Comparison of ENCODE assay signal across 1 cellular context in genomic region chr11:27506200-27507182, GRCh38.
TF ChIP-seq lines count a peak whose summit lies in the region.

A gene with protein sequence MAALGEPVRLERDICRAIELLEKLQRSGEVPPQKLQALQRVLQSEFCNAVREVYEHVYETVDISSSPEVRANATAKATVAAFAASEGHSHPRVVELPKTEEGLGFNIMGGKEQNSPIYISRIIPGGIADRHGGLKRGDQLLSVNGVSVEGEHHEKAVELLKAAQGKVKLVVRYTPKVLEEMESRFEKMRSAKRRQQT (minus strand): TSS chr11:27506769. CDS start chr11:27506752, 17 bp downstream.

TF ChIP-seq in HepG2, 621 proteins besides CTCF, POLR2A, EP300 and RAD21 (continued from another document and continues in another):
- TF ChIP-seq ZBTB39 (CRISPR knock-in tag; IDR thresholded peaks at IDR 0.05) (no peak), NFKB2 (CRISPR knock-in tag; IDR thresholded peaks at IDR 0.05; ENCODE audit: borderline replicate concordance) (peak; percentile 88; the same call in 1 of the 2 replicates), HDAC2 (CRISPR knock-in tag; IDR thresholded peaks at IDR 0.05) (peak; percentile 29; the same call in 1 of the 2 replicates), U2AF2 (IDR thresholded peaks at IDR 0.05; ENCODE audit: low read depth, low read length) (no peak), YY1 (IDR thresholded peaks at IDR 0.05; ENCODE audit: insufficient read depth, insufficient replicate concordance, low read depth, low read length) (peak; percentile 98), ATRX (CRISPR knock-in tag; IDR thresholded peaks at IDR 0.05; ENCODE audit: borderline replicate concordance) (no peak), ZNF629 (CRISPR knock-in tag; conservative IDR thresholded peaks at IDR 0.05) (peak; percentile 10; the same call in 1 of the 2 replicates), ZNF83 (CRISPR knock-in tag; IDR thresholded peaks at IDR 0.05; ENCODE audit: borderline replicate concordance) (no peak), SIN3B (IDR thresholded peaks at IDR 0.05; ENCODE audit: low read length) (peak; percentile 71; the same call in 1 of the 2 replicates), POLR2G (IDR thresholded peaks at IDR 0.05; ENCODE audit: low read depth, low read length) (peak; percentile 99), GPBP1L1 (CRISPR knock-in tag; IDR thresholded peaks at IDR 0.05) (no peak), TCF12 (IDR thresholded peaks at IDR 0.05) (no peak), TCF12 (CRISPR knock-in tag; IDR thresholded peaks at IDR 0.05) (no peak), HNRNPUL1 (IDR thresholded peaks at IDR 0.05; ENCODE audit: low read depth, low read length) (no peak), ZNF567 (CRISPR knock-in tag; IDR thresholded peaks at IDR 0.05; ENCODE audit: borderline replicate concordance) (no peak; the same call in 1 of the 2 replicates), GATAD2A (CRISPR knock-in tag; IDR thresholded peaks at IDR 0.05) (peak; percentile 35), NR3C1 (CRISPR knock-in tag; IDR thresholded peaks at IDR 0.05) (no peak), ZBTB20 (CRISPR knock-in tag; IDR thresholded peaks at IDR 0.05; ENCODE audit: borderline replicate concordance, low read depth) (peak; percentile 71; the same call in 1 of the 2 replicates), ZNF547 (CRISPR knock-in tag; IDR thresholded peaks at IDR 0.05) (no peak; the same call in 1 of the 2 replicates), CSRNP2 (CRISPR knock-in tag; conservative IDR thresholded peaks at IDR 0.05; ENCODE audit: low read depth) (no peak), BCL6 (CRISPR knock-in tag; IDR thresholded peaks at IDR 0.05) (0 out of 2 replicates have a peak, but pooled peaks have one; percentile 19), FOSL1 (CRISPR knock-in tag; IDR thresholded peaks at IDR 0.05; ENCODE audit: borderline replicate concordance) (no peak), NFKBIZ (CRISPR knock-in tag; IDR thresholded peaks at IDR 0.05) (no peak), ZNF572 (CRISPR knock-in tag; IDR thresholded peaks at IDR 0.05) (no peak), ATF3 (CRISPR knock-in tag; IDR thresholded peaks at IDR 0.05) (no peak), HOXA3 (CRISPR knock-in tag; IDR thresholded peaks at IDR 0.05) (peak; percentile 93), NFAT5 (CRISPR knock-in tag; IDR thresholded peaks at IDR 0.05) (peak; percentile 73; the same call in 1 of the 2 replicates), ZNF546 (CRISPR knock-in tag; conservative IDR thresholded peaks at IDR 0.05) (no peak), KDM2A (CRISPR knock-in tag; IDR thresholded peaks at IDR 0.05; ENCODE audit: borderline replicate concordance, low read depth) (peak; percentile 80), ZNF660 (CRISPR knock-in tag; IDR thresholded peaks at IDR 0.05; ENCODE audit: borderline replicate concordance, low read depth) (no peak), RFX1 (IDR thresholded peaks at IDR 0.05) (no peak), KDM6A (CRISPR knock-in tag; IDR thresholded peaks at IDR 0.05; ENCODE audit: low read depth) (no peak), ZNF780A (CRISPR knock-in tag; IDR thresholded peaks at IDR 0.05) (no peak), FOXA3 (CRISPR knock-in tag; IDR thresholded peaks at IDR 0.05) (peak; percentile 31; the same call in 1 of the 2 replicates), AGO2 (optimal IDR thresholded peaks at IDR 0.05; ENCODE audit: low read depth, low read length) (peak; percentile 69), ZNF18 (CRISPR knock-in tag; IDR thresholded peaks at IDR 0.05; ENCODE audit: insufficient replicate concordance) (peak; percentile 81), PITX1 (CRISPR knock-in tag; IDR thresholded peaks at IDR 0.05) (0 out of 2 replicates have a peak, but pooled peaks have one; percentile 48), DPF2 (CRISPR knock-in tag; IDR thresholded peaks at IDR 0.05; ENCODE audit: borderline replicate concordance, low read depth) (no peak), GZF1 (CRISPR knock-in tag; IDR thresholded peaks at IDR 0.05) (no peak), ZSCAN12 (CRISPR knock-in tag; IDR thresholded peaks at IDR 0.05) (peak; percentile 69; the same call in 1 of the 2 replicates), ZNF501 (CRISPR knock-in tag; IDR thresholded peaks at IDR 0.05) (peak; percentile 90), HNRNPH1 (optimal IDR thresholded peaks at IDR 0.05; ENCODE audit: low read depth, low read length) (peak; percentile 43), ZNF280D (CRISPR knock-in tag; IDR thresholded peaks at IDR 0.05) (0 out of 2 replicates have a peak, but pooled peaks have one; percentile 71), SRY (CRISPR knock-in tag; IDR thresholded peaks at IDR 0.05) (0 out of 2 replicates have a peak, but pooled peaks have one; percentile 14)
- TF ChIP-seq, protein P1, sequence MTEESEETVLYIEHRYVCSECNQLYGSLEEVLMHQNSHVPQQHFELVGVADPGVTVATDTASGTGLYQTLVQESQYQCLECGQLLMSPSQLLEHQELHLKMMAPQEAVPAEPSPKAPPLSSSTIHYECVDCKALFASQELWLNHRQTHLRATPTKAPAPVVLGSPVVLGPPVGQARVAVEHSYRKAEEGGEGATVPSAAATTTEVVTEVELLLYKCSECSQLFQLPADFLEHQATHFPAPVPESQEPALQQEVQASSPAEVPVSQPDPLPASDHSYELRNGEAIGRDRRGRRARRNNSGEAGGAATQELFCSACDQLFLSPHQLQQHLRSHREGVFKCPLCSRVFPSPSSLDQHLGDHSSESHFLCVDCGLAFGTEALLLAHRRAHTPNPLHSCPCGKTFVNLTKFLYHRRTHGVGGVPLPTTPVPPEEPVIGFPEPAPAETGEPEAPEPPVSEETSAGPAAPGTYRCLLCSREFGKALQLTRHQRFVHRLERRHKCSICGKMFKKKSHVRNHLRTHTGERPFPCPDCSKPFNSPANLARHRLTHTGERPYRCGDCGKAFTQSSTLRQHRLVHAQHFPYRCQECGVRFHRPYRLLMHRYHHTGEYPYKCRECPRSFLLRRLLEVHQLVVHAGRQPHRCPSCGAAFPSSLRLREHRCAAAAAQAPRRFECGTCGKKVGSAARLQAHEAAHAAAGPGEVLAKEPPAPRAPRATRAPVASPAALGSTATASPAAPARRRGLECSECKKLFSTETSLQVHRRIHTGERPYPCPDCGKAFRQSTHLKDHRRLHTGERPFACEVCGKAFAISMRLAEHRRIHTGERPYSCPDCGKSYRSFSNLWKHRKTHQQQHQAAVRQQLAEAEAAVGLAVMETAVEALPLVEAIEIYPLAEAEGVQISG (CRISPR knock-in tag; IDR thresholded peaks at IDR 0.05), result peak; percentile 79
